Comparison of ENCODE assay signal across 16 cellular contexts in the genomic region with DNA sequence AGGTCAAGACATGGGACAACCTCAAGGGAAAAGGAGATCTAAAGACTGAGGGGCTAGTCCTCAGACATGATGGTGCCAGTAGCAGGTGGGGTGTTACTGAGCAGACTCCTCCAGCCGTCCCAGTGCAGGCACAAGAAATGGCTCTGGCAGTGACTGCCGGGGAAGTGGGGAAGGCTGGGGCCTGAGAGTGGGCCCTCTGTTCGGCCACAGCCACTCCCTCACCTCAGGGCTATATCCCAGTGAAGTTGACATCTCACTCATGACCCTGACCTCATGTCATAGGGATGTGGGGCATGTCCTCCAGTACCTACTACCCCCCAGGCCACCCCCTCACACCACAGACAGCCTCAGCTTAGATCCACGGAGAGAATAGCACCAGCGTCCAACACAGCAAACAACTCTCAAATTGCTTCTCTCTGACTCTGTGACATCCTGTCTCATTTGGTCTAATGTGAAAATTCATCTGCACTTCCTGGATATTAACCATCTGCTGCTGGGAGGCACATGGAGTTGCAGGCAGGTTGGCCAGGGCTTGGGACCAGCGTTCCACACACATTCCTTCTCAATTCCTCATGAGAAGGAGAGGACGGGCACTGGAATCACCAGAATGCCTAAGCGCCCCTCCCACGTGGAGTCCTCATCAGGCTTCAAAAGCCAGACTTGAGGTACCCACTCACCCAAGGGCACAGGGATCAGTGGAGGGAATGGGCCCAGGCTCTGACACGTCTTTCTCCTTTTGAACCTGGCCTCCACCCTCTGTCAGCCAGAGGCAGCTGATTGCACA.
DNase-seq lines count a peak whose midpoint lies in the region; ATAC-seq and TF ChIP-seq lines count a peak whose summit lies in the region.
"Had no signal": no experiment of that assay in that cellular context is flagged by ENCODE, and none has a peak within 500 bp of the region (broad histone marks: within the 10 kb centered on the region; RNA-seq: fewer than 3 reads in every experiment).

No MANE protein-coding gene starts in this region.

- no peak overlapping the region for H4K91ac ChIP-seq in neuronal stem cell (ENCODE audit: low read depth, low read length, poor library complexity)

- no peak overlapping the region for H2BK5ac ChIP-seq in neuronal stem cell (ENCODE audit: low read length)

- H3K27ac Mint-ChIP-seq in chondrocyte (ENCODE audit: unreplicated experiment) = peak overlapping the region; percentile 86

- H2BK15ac ChIP-seq in neuronal stem cell (ENCODE audit: low read length) = no peak overlapping the region

- in situ Hi-C loops in G401 (cut with HindIII; ENCODE audit: low sequenced_read_pairs) = no loop called here
- in situ Hi-C loops in KBM-7 (cut with MboI; ENCODE audit: low pct_unique_long_range_greater_than_20kb, low sequenced_read_pairs) = no loop called here

- H2AK5ac ChIP-seq in neuronal stem cell (ENCODE audit: low read depth, low read length) = no peak overlapping the region

- no peak overlapping the region for H2BK12ac ChIP-seq in neuronal stem cell (ENCODE audit: low read length)

- no peak overlapping the region for H3K4me3 Mint-ChIP-seq in chondrocyte (ENCODE audit: unreplicated experiment)

- no peak for TF ChIP-seq CTCF in chondrocyte (IDR thresholded peaks at IDR 0.05)

- H3K36me3 Mint-ChIP-seq in chondrocyte (ENCODE audit: low read depth) = no peaks in the 10 kb centered on the region

- H2BK120ac ChIP-seq in neuronal stem cell (ENCODE audit: low read depth, low read length) = no peak overlapping the region

- H3K4me2 ChIP-seq in neuronal stem cell (ENCODE audit: insufficient read depth, low read length, poor library complexity, severe bottlenecking) = no peak overlapping the region

- WGBS in neuronal stem cell (ENCODE audit: extremely low coverage in 2 of 2, insufficient read length in 2 of 2, insufficient replicate concordance in 1 of 2), 2 donors = no CpG with 5 or more reads among the region's 10 CpGs

- H4K8ac ChIP-seq in neuronal stem cell (ENCODE audit: low read depth, low read length) = no peak overlapping the region

- H3K23ac ChIP-seq in neuronal stem cell (ENCODE audit: low read depth, low read length, poor library complexity) = peak overlapping the region; percentile 27

- H3K14ac ChIP-seq in neuronal stem cell (ENCODE audit: low read length) = no peak overlapping the region

- no peaks in the 10 kb centered on the region for H3K9me3 Mint-ChIP-seq in chondrocyte (ENCODE audit: low read depth)

- peaks cover 28% of the 10 kb centered on the region for H3K4me1 Mint-ChIP-seq in chondrocyte (ENCODE audit: low read depth)

- no peaks in the 10 kb centered on the region for H3K79me1 ChIP-seq in neuronal stem cell (ENCODE audit: low read depth, low read length)

- DNase-seq in G401 (ENCODE audit: low spot score) (peak; percentile 64), NCI-H1694 (lab: John Stamatoyannopoulos, UW) (peak; percentile 55), chondrocyte (ENCODE audit: low spot score) (peak; percentile 43), neuronal stem cell (ENCODE audit: low spot score) (no peak), KBM-7 (no peak)
- DNase-seq: activated T-cell treated with anti-CD3 and anti-CD28 coated beads, Interleukin-2, amount 50 U/mL, for 1 hour; body of pancreas; COR-L47; hippocampal formation; NCI-H510A; SHP77 had no signal

- H2AFZ ChIP-seq in neuronal stem cell (ENCODE audit: low read length) = no peak overlapping the region

- H3K9ac ChIP-seq in neuronal stem cell (ENCODE audit: low read depth, low read length, poor library complexity) = no peak overlapping the region

- ATAC-seq in HG03045 (IDR thresholded peaks at IDR 0.05; ENCODE audit: unreplicated experiment) (no peak), HG03139 (IDR thresholded peaks at IDR 0.05; ENCODE audit: unreplicated experiment) (no peak)
- ATAC-seq: body of pancreas, GM12878 had no signal

- no peak overlapping the region for H3K27ac ChIP-seq in neuronal stem cell (replicated peaks; ENCODE audit: low read length)
- H3K27ac ChIP-seq: body of pancreas, right atrium auricular region had no signal

- H3K4me1 ChIP-seq in neuronal stem cell (ENCODE audit: control insufficient read depth in 2 of 2, insufficient read depth in 1 of 2, low read depth in 1 of 2, low read length in 2 of 2) = peaks cover 0 to 3% of the 10 kb centered on the region in 2 donors
- H3K4me1 ChIP-seq: body of pancreas, HAP-1, right atrium auricular region had no signal

- H3K18ac ChIP-seq in neuronal stem cell (ENCODE audit: low read length) = no peak overlapping the region

- no peaks in the 10 kb centered on the region for H3K27me3 ChIP-seq in neuronal stem cell (ENCODE audit: control insufficient read depth in 3 of 3, insufficient read depth in 3 of 3, low read depth in 1 of 3, low read length in 3 of 3)
- H3K27me3 ChIP-seq: body of pancreas, right atrium auricular region had no signal

- no peak overlapping the region for H3K4ac ChIP-seq in neuronal stem cell (ENCODE audit: low read length)

- no peaks in the 10 kb centered on the region for H3K9me3 ChIP-seq in neuronal stem cell (replicated peaks in 1 of 2; ENCODE audit: control insufficient read depth in 2 of 2, insufficient read depth in 1 of 2, low read depth in 1 of 2, low read length in 2 of 2)
- H3K9me3 ChIP-seq: body of pancreas, HAP-1, right atrium auricular region had no signal

- no peaks in the 10 kb centered on the region for H3K36me3 ChIP-seq in neuronal stem cell (replicated peaks in 1 of 2; ENCODE audit: control insufficient read depth in 2 of 2, insufficient read depth in 2 of 2, low read length in 2 of 2)
- H3K36me3 ChIP-seq: HAP-1, right atrium auricular region had no signal

- H3K27me3 Mint-ChIP-seq in chondrocyte (ENCODE audit: low read depth) = peaks cover 3% of the 10 kb centered on the region

- H3K4me3 ChIP-seq in neuronal stem cell (ENCODE audit: low read length in 2 of 2) = no peak overlapping the region
- H3K4me3 ChIP-seq: body of pancreas, GM12878, HAP-1, right atrium auricular region had no signal

Comparison
In these comparisons a context has a peak if more than half of its experiments do, and no peak if none do; other contexts are left out.
1. DNase-seq: peak in G401 (single experiment), NCI-H1694 (single experiment) and chondrocyte (single experiment); none in neuronal stem cell (single experiment) and KBM-7 (single experiment).